9 cellular contexts compared by ENCODE assay signal in the genomic region with DNA sequence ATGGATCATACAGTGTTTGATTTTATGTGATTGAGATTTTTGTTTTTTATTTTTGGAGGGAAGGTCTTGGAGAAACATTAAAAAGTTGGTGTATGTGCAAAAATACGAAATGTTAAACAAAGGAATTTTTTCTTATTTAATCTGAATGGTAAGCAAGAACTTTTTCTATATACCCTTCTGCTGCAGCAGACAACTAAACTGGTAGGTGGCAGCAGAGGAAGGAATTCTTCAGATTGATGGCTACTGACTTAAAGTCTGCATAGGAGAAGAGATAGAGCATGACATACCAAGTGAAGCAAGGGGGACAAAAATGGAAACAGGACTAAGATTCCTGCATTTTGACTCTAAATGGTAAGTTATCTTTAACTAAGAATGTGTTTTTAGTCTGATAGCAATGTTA. TPM values are rescaled to one million over a fixed set of nuclear protein-coding genes. Genes with fewer than 3 reads are reported as not detected.
DNase-seq lines count a peak whose midpoint lies in the region; ATAC-seq and TF ChIP-seq lines count a peak whose summit lies in the region.
"Had no signal": no experiment of that assay in that cellular context is flagged by ENCODE, and none has a peak within 500 bp of the region (broad histone marks: within the 10 kb centered on the region; RNA-seq: fewer than 3 reads in every experiment).

No MANE protein-coding gene starts in this region.

- H3K9me3 ChIP-seq in psoas muscle: no peaks in the 10 kb centered on the region

- CTCF ChIA-PET in HEK293T (lab: Yijun Ruan, JAX): no interaction called here

- no peaks in the 10 kb centered on the region for H3K4me1 ChIP-seq in psoas muscle

- no peak overlapping the region for H3K27ac ChIP-seq in VCaP
- H3K27ac ChIP-seq in psoas muscle: no peak overlapping the region

- H3K4me1 Mint-ChIP-seq in activated CD4-positive, alpha-beta T cell treated with anti-CD3 and anti-CD28 coated beads, Interleukin-2, amount 10 ng/mL, durations not matched to agents 24 days and 14 days: no peaks in the 10 kb centered on the region

- H3K27ac Mint-ChIP-seq in activated CD4-positive, alpha-beta T cell treated with anti-CD3 and anti-CD28 coated beads, Interleukin-2, amount 10 ng/mL, durations not matched to agents 24 days and 14 days: no peak overlapping the region

- H3K4me3 Mint-ChIP-seq in activated CD4-positive, alpha-beta T cell treated with anti-CD3 and anti-CD28 coated beads, Interleukin-2, amount 10 ng/mL, durations not matched to agents 24 days and 14 days: no peak overlapping the region

- POLR2A ChIA-PET in HEK293T (lab: Yijun Ruan, JAX): no interaction called here

- H3K9me3 Mint-ChIP-seq in activated CD4-positive, alpha-beta T cell treated with anti-CD3 and anti-CD28 coated beads, Interleukin-2, amount 10 ng/mL, durations not matched to agents 24 days and 14 days: no peaks in the 10 kb centered on the region

- peak; percentile 34 for DNase-seq in AG20443 (ENCODE audit: low spot score)
- DNase-seq in HEK293T (ENCODE audit: extremely low spot score): peak; percentile 14
- peak; percentile 59 for DNase-seq in iris pigment epithelial cell (ENCODE audit: low read depth)
- no peak for DNase-seq in NCI-H187 (lab: John Stamatoyannopoulos, UW)
- DNase-seq in activated CD8-positive, alpha-beta memory T cell treated with anti-CD3 and anti-CD28 coated beads for 24 hours: no peak
- DNase-seq in psoas muscle: no peak
- DNase-seq in activated CD4-positive, alpha-beta T cell treated with anti-CD3 and anti-CD28 coated beads, Interleukin-2, amount 10 ng/mL, durations not matched to agents 24 days and 14 days: no peak

- peaks cover 2% of the 10 kb centered on the region for H3K27me3 Mint-ChIP-seq in activated CD4-positive, alpha-beta T cell treated with anti-CD3 and anti-CD28 coated beads, Interleukin-2, amount 10 ng/mL, durations not matched to agents 24 days and 14 days

- peaks cover 0 to 24% of the 10 kb centered on the region in 2 donors for H3K36me3 ChIP-seq in psoas muscle (ENCODE audit: insufficient read depth in 1 of 2, low read depth in 1 of 2)

- intact Hi-C loops in psoas muscle (cut with DNase I): no loop called here
- intact Hi-C loops in activated CD4-positive, alpha-beta T cell treated with anti-CD3 and anti-CD28 coated beads, Interleukin-2, amount 10 ng/mL, durations not matched to agents 24 days and 14 days (cut with micrococcal nuclease): no loop called here

- H3K4me3 ChIP-seq in psoas muscle: no peak overlapping the region

- ATAC-seq in psoas muscle: no peak

- no peaks in the 10 kb centered on the region for H3K27me3 ChIP-seq in psoas muscle (ENCODE audit: insufficient read depth in 3 of 3, low read length in 2 of 3)

- 86 to 92% (median 88%) methylated on average over 1 of the region's 1 CpG for WGBS in psoas muscle, 3 donors

- no peaks in the 10 kb centered on the region for H3K36me3 Mint-ChIP-seq in activated CD4-positive, alpha-beta T cell treated with anti-CD3 and anti-CD28 coated beads, Interleukin-2, amount 10 ng/mL, durations not matched to agents 24 days and 14 days (ENCODE audit: low read depth)

- TF ChIP-seq CTCF in VCaP (conservative IDR thresholded peaks at IDR 0.05) (peak; percentile 84), psoas muscle (IDR thresholded peaks at IDR 0.05) (no peak)

TF ChIP-seq in HEK293T, 16 proteins besides CTCF, POLR2A, EP300 and RAD21:
- TF ChIP-seq BHLHE40 (IDR thresholded peaks at IDR 0.05; ENCODE audit: borderline replicate concordance) (no peak), FOXA1 (IDR thresholded peaks at IDR 0.05) (no peak), FOXM1 (IDR thresholded peaks at IDR 0.05; ENCODE audit: borderline replicate concordance) (no peak), ZNF384 (IDR thresholded peaks at IDR 0.05) (no peak), FOXK2 (IDR thresholded peaks at IDR 0.05) (no peak), L3MBTL2 (conservative IDR thresholded peaks at IDR 0.05) (no peak), NFRKB (IDR thresholded peaks at IDR 0.05) (no peak), CTBP1 (IDR thresholded peaks at IDR 0.05; ENCODE audit: borderline replicate concordance) (no peak), ELF4 (IDR thresholded peaks at IDR 0.05) (no peak), LEF1 (IDR thresholded peaks at IDR 0.05; ENCODE audit: borderline replicate concordance) (no peak)

RNA-seq across cellular contexts. Expression of a gene that starts 42.0 kb away (rescaled TPM):
- total RNA-seq in psoas muscle: under 1 TPM in 1 of 4 donors, not detected in 3; 0.28 TPM
- under 1 TPM in 2 of 3 donors, not detected in 1; 0.09 to 0.11 TPM for polyA plus RNA-seq in psoas muscle
- total RNA-seq in activated CD4-positive, alpha-beta T cell treated with anti-CD3 and anti-CD28 coated beads, Interleukin-2, amount 10 ng/mL, durations not matched to agents 24 days and 14 days: not detected in 2 replicates
- total RNA-seq: mononuclear cell had no signal

Comparison
In these comparisons a context has a peak if more than half of its experiments do, and no peak if none do; other contexts are left out.
1. DNase-seq: peak in AG20443 (single experiment), HEK293T (single experiment) and iris pigment epithelial cell (single experiment); none in NCI-H187 (0 of 2), activated CD8-positive, alpha-beta memory T cell treated with anti-CD3 and anti-CD28 coated beads for 24 hours (single experiment), psoas muscle (0 of 2) and activated CD4-positive, alpha-beta T cell treated with anti-CD3 and anti-CD28 coated beads, Interleukin-2, amount 10 ng/mL, durations not matched to agents 24 days and 14 days (single experiment).